Comparison of ENCODE assay signal across 11 cellular contexts in the genomic region with DNA sequence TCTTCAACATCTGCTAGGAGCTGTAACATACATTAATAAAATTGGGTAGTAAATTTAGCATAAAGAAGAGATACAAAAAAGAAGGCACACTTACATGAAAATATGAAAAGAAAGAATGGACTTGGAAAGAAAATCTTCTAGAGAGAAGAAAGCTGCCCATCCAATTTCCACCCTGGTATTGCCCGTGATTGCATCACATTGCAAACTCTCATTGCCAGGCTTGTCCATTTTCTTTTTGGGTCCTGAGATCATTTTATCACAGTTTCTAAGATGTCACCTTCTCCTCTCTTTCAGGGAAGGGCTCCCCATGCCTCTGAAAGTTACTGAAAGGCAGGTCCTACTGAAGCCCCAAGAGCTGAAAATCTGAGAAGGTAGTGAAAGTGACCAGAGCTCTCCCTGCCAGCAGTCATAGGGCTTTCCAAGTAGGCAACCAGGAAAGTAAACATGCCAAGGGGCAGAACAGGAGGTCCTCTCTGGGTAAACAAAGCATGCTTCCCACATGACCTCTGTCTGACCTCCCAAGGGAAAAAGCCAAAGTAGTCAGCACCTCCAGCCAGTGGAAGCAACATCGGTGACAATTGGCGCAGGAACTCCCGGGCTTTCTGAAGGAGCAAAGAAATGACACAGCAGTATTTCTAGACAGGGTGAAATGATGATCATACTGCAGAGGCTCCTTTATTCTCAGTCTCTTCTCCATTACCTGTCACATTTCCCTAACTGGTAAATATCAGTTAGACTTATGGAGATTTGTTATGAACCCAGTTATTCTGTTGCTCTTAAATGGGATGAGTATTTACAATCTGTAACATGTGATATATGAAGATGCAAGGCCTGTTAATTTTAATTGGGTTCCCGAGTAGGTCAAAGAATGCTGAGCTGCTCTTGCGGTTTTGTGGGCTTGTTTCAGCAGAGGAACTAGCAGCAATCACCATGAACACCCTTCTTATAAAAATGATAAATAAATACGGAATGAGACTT.
A peak's percentile ranks its signal among the peaks of the same experiment; 100 is the strongest.
DNase-seq lines count a peak whose midpoint lies in the region; ATAC-seq and TF ChIP-seq lines count a peak whose summit lies in the region.
"Had no signal": no experiment of that assay in that cellular context is flagged by ENCODE, and none has a peak within 500 bp of the region (broad histone marks: within the 10 kb centered on the region; RNA-seq: fewer than 3 reads in every experiment).

No MANE protein-coding gene starts in this region.

- TF ChIP-seq CTCF in LNCaP clone FGC (IDR thresholded peaks at IDR 0.05; ENCODE audit: control insufficient read depth, extremely low read depth, insufficient read depth) (no peak), astrocyte of the spinal cord (IDR thresholded peaks at IDR 0.05; ENCODE audit: low read depth, low read length) (no peak), lung (IDR thresholded peaks at IDR 0.05; ENCODE audit: control extremely low read depth, extremely low read depth) (no peak)

- H3K4me3 ChIP-seq in LNCaP clone FGC (ENCODE audit: low read depth, low read length) (no peak overlapping the region), astrocyte of the spinal cord (ENCODE audit: low read depth, low read length) (no peak overlapping the region), lung (no peak overlapping the region)
- H3K4me3 ChIP-seq: heart left ventricle, vagina had no signal

- peaks cover 0 to 3% of the 10 kb centered on the region in 2 donors for H3K4me1 ChIP-seq in lung (ENCODE audit: control insufficient read depth in 2 of 2, insufficient read depth in 2 of 2, low read length in 2 of 2)
- H3K4me1 ChIP-seq: vagina had no signal

- DNase-seq in A172 (ENCODE audit: low spot score) (peak; percentile 93), LNCaP clone FGC (ENCODE audit: low read depth) (peak; percentile 67), astrocyte of the spinal cord (ENCODE audit: low read depth, low spot score) (peak; percentile 47), lung (ENCODE audit: low spot score) (peak; percentile 39), cortex of kidney (lab: John Stamatoyannopoulos, UW) (no peak), NCI-H2227 treated with DMSO at 0.1 percent for 48 hours (lab: John Stamatoyannopoulos, UW) (no peak), amniotic stem cell (lab: John Stamatoyannopoulos, UW) (no peak)
- no peak for DNase-seq in activated CD4-positive, alpha-beta T cell treated with anti-CD3 and anti-CD28 coated beads, Interleukin-2, amount 50 U/mL, for 1 hour
- DNase-seq: heart left ventricle, natural killer cell had no signal

- ATAC-seq in lung (ENCODE audit: insufficient read depth, low FRiP score) = peak; percentile 4
- ATAC-seq: heart left ventricle, natural killer cell had no signal

- no peaks in the 10 kb centered on the region for H3K9me3 ChIP-seq in lung (ENCODE audit: control insufficient read depth in 2 of 2, insufficient read depth in 1 of 2, low read length in 1 of 2)
- H3K9me3 ChIP-seq: heart left ventricle, vagina had no signal

- in situ Hi-C loops in astrocyte of the spinal cord (cut with HindIII; ENCODE audit: low sequenced_read_pairs) = no loop called here

- no peaks in the 10 kb centered on the region for H3K36me3 ChIP-seq in lung (ENCODE audit: control insufficient read depth in 2 of 2, insufficient read depth in 2 of 2, low read length in 2 of 2)
- H3K36me3 ChIP-seq: heart left ventricle, vagina had no signal

- WGBS in lung, 2 donors = 65 to 68% methylated on average over 7 of the region's 7 CpGs

- H3K27me3 ChIP-seq in lung (ENCODE audit: control insufficient read depth, insufficient read depth) = no peaks in the 10 kb centered on the region
- H3K27me3 ChIP-seq: heart left ventricle, vagina had no signal

- no peak overlapping the region for H3K27ac ChIP-seq in lung (ENCODE audit: low read depth in 1 of 2, low read length in 1 of 2)
- H3K27ac ChIP-seq: vagina had no signal

Comparison
In these comparisons a context has a peak if more than half of its experiments do, and no peak if none do; other contexts are left out.
1. DNase-seq: peak in A172 (single experiment), LNCaP clone FGC (single experiment), astrocyte of the spinal cord (single experiment) and lung (single experiment); none in cortex of kidney (single experiment), NCI-H2227 treated with DMSO at 0.1 percent for 48 hours (single experiment), activated CD4-positive, alpha-beta T cell treated with anti-CD3 and anti-CD28 coated beads, Interleukin-2, amount 50 U/mL, for 1 hour (single experiment) and amniotic stem cell (single experiment).